Comparison of ENCODE assay signal across 9 cellular contexts in genomic region chr19:6100284-6100915, GRCh38. TPM values are rescaled to one million over a fixed set of nuclear protein-coding genes. Genes with fewer than 3 reads are reported as not detected.
A peak's percentile ranks its signal among the peaks of the same experiment; 100 is the strongest.
DNase-seq lines count a peak whose midpoint lies in the region; ATAC-seq, FAIRE-seq and TF ChIP-seq lines count a peak whose summit lies in the region.
"Had no signal": no experiment of that assay in that cellular context is flagged by ENCODE, and none has a peak within 500 bp of the region (broad histone marks: within the 10 kb centered on the region; RNA-seq: fewer than 3 reads in every experiment).

No MANE protein-coding gene starts in this region.

- intact Hi-C loops in CD4-positive, alpha-beta memory T cell (cut with micrococcal nuclease): no loop called here
- intact Hi-C loops in K562 (cut with micrococcal nuclease): no loop called here

- peak overlapping the region; percentile 93 for H2AFZ ChIP-seq in K562 (ENCODE audit: low read depth, low read length)

- H3K9me1 ChIP-seq in K562 (ENCODE audit: control insufficient read depth, insufficient read depth, low read length): no peaks in the 10 kb centered on the region

- ATAC-seq in K562 (peak; percentile 75), HG03108 (IDR thresholded peaks at IDR 0.05; ENCODE audit: unreplicated experiment) (no peak), omental fat pad (ENCODE audit: low FRiP score) (no peak)

- CTCF ChIA-PET in CD4-positive, alpha-beta memory T cell (lab: Charles Lee; ENCODE audit: partially characterized antibody): interaction anchor here (1.0 to 3.5 kb wide), 5 partner anchors 11 to 52 kb away, joined by 3 to 19 read pairs (median 6); no protein-coding TSS in a partner anchor
- CTCF ChIA-PET in K562 (lab: Yijun Ruan, JAX; ENCODE audit: low intra/inter-chr PET ratio): no interaction called here

- WGBS in K562 (ENCODE audit: insufficient coverage, low coverage, missing lambda C conversion rate): 22% methylated on average over 16 of the region's 16 CpGs

- H3K4me2 ChIP-seq in K562 (ENCODE audit: insufficient read depth, low read length): peak overlapping the region; percentile 78

- no peaks in the 10 kb centered on the region for H4K20me1 ChIP-seq in K562 (replicated peaks; ENCODE audit: control insufficient read depth, insufficient read depth, low read length)

- POLR2A ChIA-PET in CD4-positive, alpha-beta memory T cell (lab: Charles Lee; ENCODE audit: partially characterized antibody): interaction anchor here (1.9 kb wide), 1 partner anchor 9 kb away, joined by 5 read pairs; no protein-coding TSS in a partner anchor
- POLR2A ChIA-PET in K562 (lab: Yijun Ruan, JAX): interaction anchor here (0.7 to 0.8 kb wide), 2 partner anchors 8 to 13 kb away, joined by 3 to 4 read pairs; no protein-coding TSS in a partner anchor

- peak in 4 of 5 donors; percentile 23 to 50 (median 28) for DNase-seq in CD4-positive, alpha-beta memory T cell
- DNase-seq in K562 (ENCODE audit: extremely low read depth in 1 of 4, low spot score in 3 of 4): peak; percentile 41 to 69 (median 54)
- no peak for DNase-seq in T-helper 9 cell
- no peak for DNase-seq in omental fat pad (ENCODE audit: low spot score)
- no peak for DNase-seq in COLO668 (lab: John Stamatoyannopoulos, UW; ENCODE audit: unreplicated experiment)
- DNase-seq: midbrain had no signal

- no peaks in the 10 kb centered on the region for H3K36me3 Mint-ChIP-seq in CD4-positive, alpha-beta memory T cell
- no peaks in the 10 kb centered on the region for H3K36me3 Mint-ChIP-seq in nephron (ENCODE audit: low read depth)

- H3K36me3 ChIP-seq in CD4-positive, alpha-beta memory T cell (ENCODE audit: insufficient read depth, low read length): no peaks in the 10 kb centered on the region
- no peaks in the 10 kb centered on the region for H3K36me3 ChIP-seq in K562 (ENCODE audit: control insufficient read depth, insufficient read depth, low read length)

- 0 out of 2 replicates have a peak, but pooled peaks have one; percentile 47 for TF ChIP-seq POLR2A in K562 (conservative IDR thresholded peaks at IDR 0.05)

- in situ Hi-C loops in K562 (cut with MboI): no loop called here

- H3K27me3 Mint-ChIP-seq in CD4-positive, alpha-beta memory T cell: no peaks in the 10 kb centered on the region
- no peaks in the 10 kb centered on the region for H3K27me3 Mint-ChIP-seq in nephron (ENCODE audit: low read depth)

- no peak overlapping the region for H3K4me3 ChIP-seq in CD4-positive, alpha-beta memory T cell (ENCODE audit: low read length in 2 of 2)
- H3K4me3 ChIP-seq in K562: peak overlapping the region; percentile 23

- TF ChIP-seq RAD21 in K562 (CRISPR knock-in tag; conservative IDR thresholded peaks at IDR 0.05 in 1 of 2, IDR thresholded peaks at IDR 0.05 in 1 of 2): peak; percentile 25 to 41; a peak in 2 of 4 replicates

- peaks cover 6 to 16% (median 10%) of the 10 kb centered on the region in 4 donors for H3K4me1 Mint-ChIP-seq in CD4-positive, alpha-beta memory T cell
- H3K4me1 Mint-ChIP-seq in nephron: peaks cover 23% of the 10 kb centered on the region

- no peaks in the 10 kb centered on the region for H3K9me3 Mint-ChIP-seq in CD4-positive, alpha-beta memory T cell
- H3K9me3 Mint-ChIP-seq in nephron: no peaks in the 10 kb centered on the region

- TF ChIP-seq CTCF in K562 (IDR thresholded peaks at IDR 0.05 in 2 of 3, conservative IDR thresholded peaks at IDR 0.05 in 1 of 3; ENCODE audit: insufficient read depth in 2 of 3, low read depth in 1 of 3, low read length in 3 of 3) (peak in 2 of 3 experiments; percentile 35 to 40; a peak in 3 of 6 replicates), nephron (IDR thresholded peaks at IDR 0.05; ENCODE audit: unreplicated experiment in 3 of 3) (no peak), omental fat pad (IDR thresholded peaks at IDR 0.05) (no peak)

- peak overlapping the region in 6 of 7 donors; percentile 32 to 95 (median 82) for H3K27ac Mint-ChIP-seq in CD4-positive, alpha-beta memory T cell
- H3K27ac Mint-ChIP-seq in nephron: peak overlapping the region; percentile 53 to 90 (median 72)

- H3K9me3 ChIP-seq in CD4-positive, alpha-beta memory T cell (ENCODE audit: control insufficient read depth in 1 of 2, low read length in 2 of 2): no peaks in the 10 kb centered on the region
- H3K9me3 ChIP-seq in K562 (replicated peaks; ENCODE audit: control insufficient read depth, insufficient read depth, low read depth, low read length): no peaks in the 10 kb centered on the region

- no peak overlapping the region for H3K27ac ChIP-seq in CD4-positive, alpha-beta memory T cell (ENCODE audit: low read depth, low read length)
- peak overlapping the region; percentile 93 for H3K27ac ChIP-seq in K562 (ENCODE audit: extremely low read depth, low read depth, low read length)

- BruUV-seq in K562 (replicated peaks; lab: Mats Ljungman, UMichigan): no TSS peak

- H3K4me3 Mint-ChIP-seq in CD4-positive, alpha-beta memory T cell: peak overlapping the region in 7 of 8 donors; percentile 47 to 87 (median 80)
- peak overlapping the region; percentile 20 to 63 (median 49) for H3K4me3 Mint-ChIP-seq in nephron

- peak overlapping the region; percentile 68 to 69; a peak in 3 of 4 replicates for H3K9ac ChIP-seq in K562 (ENCODE audit: insufficient read depth in 1 of 2, low read depth in 2 of 2, low read length in 2 of 2)

- FAIRE-seq in K562 (lab: Jason Lieb, UNC): peak; percentile 70

- no peaks in the 10 kb centered on the region for H3K27me3 ChIP-seq in CD4-positive, alpha-beta memory T cell (ENCODE audit: insufficient read depth, low read length)
- H3K27me3 ChIP-seq in K562 (ENCODE audit: control insufficient read depth in 2 of 2, insufficient read depth in 2 of 2, low read length in 2 of 2): no peaks in the 10 kb centered on the region

- TF ChIP-seq EP300 in K562 (IDR thresholded peaks at IDR 0.05; ENCODE audit: low read length): no peak

- H3K79me2 ChIP-seq in K562 (ENCODE audit: control insufficient read depth, insufficient read depth, low read length): peaks cover 11% of the 10 kb centered on the region

- peaks cover 3% of the 10 kb centered on the region for H3K4me1 ChIP-seq in CD4-positive, alpha-beta memory T cell (ENCODE audit: insufficient read depth, low read length)
- peaks cover 16 to 20% of the 10 kb centered on the region in 2 experiments; a peak in 4 of 5 replicates for H3K4me1 ChIP-seq in K562 (replicated peaks in 1 of 2; ENCODE audit: control insufficient read depth in 2 of 2, insufficient read depth in 2 of 2, low read length in 2 of 2)

TF ChIP-seq in K562, 482 proteins besides CTCF, POLR2A, EP300 and RAD21 (continues in another document):
- TF ChIP-seq ETV1 (tag; conservative IDR thresholded peaks at IDR 0.05; ENCODE audit: low read depth) (peak; percentile 96), POLR3G (IDR thresholded peaks at IDR 0.05; ENCODE audit: extremely low read depth, insufficient read length, insufficient replicate concordance) (no peak)

RNA-seq across cellular contexts. Expression of gene RFX2, which starts 9.9 kb away (rescaled TPM):
- 1 to 10 TPM; 5.6 to 6.7 TPM for total RNA-seq in CD4-positive, alpha-beta memory T cell
- polyA plus RNA-seq in CD4-positive, alpha-beta memory T cell: 1 to 10 TPM; 3.6 to 6.0 TPM
- 6.8 TPM for polyA plus RNA-seq in PFSK-1 (2012; ENCODE audit: insufficient read length, low read depth)
- 29.2 and 31.8 TPM in 2 replicates for total RNA-seq in K562 (2011; cell fraction: chromatin; rRNA removed; ENCODE audit: low replicate concordance)
- 18.3 and 22.4 TPM in 2 replicates for total RNA-seq in K562 (2011; cell fraction: nucleolus; rRNA removed)
- total RNA-seq in K562 (2011; cell fraction: nucleoplasm; rRNA removed): 18.6 and 20.1 TPM in 2 replicates
- total RNA-seq in K562 (2014; rRNA removed) (18.7 and 24.0 TPM in 2 replicates), K562 (2014; rRNA removed; fragmentation: Illumina TruSeq; extraction: Trizol) (4.4 and 5.3 TPM in 2 replicates), K562 (2015; rRNA removed; fragmentation: Illumina TruSeq; extraction: Trizol) (7.4 and 7.6 TPM in 2 replicates), K562 (2021) (18.3 and 18.9 TPM in 2 replicates), omental fat pad (10 to 100 TPM in 3 of 4 donors, 1 to 10 TPM in 1; 8.1 to 93.0 (median 20.4) TPM)
- polyA plus RNA-seq in K562 (2011; rRNA removed) (8.7 and 9.8 TPM in 2 replicates), K562 (2014; fragmentation: Illumina TruSeq; extraction: Trizol) (9.4 and 11.3 TPM in 2 replicates), K562 (2014; fragmentation: Nextera tagmentation; extraction: Ambion mirVana) (1 to 10 TPM; 3.6 to 4.4 TPM), K562 (2014; rRNA removed) (11.1 and 11.4 TPM in 2 replicates)
- polyA plus RNA-seq in K562 (2011; cell fraction: cytosol; rRNA removed): 14.8 and 32.1 TPM in 2 replicates
- 20.8 and 44.3 TPM in 2 replicates for polyA plus RNA-seq in K562 (2011; cell fraction: nucleus; rRNA removed)
- 10.9 and 12.9 TPM in 2 replicates for polyA plus RNA-seq in K562 (2012)
- polyA minus RNA-seq in K562 (2011; rRNA and poly(A)+ RNA removed): 8.9 and 11.7 TPM in 2 replicates
- polyA minus RNA-seq in K562 (2011; cell fraction: cytosol; rRNA and poly(A)+ RNA removed): 10.7 and 12.8 TPM in 2 replicates
- 9.2 and 11.2 TPM in 2 replicates for polyA minus RNA-seq in K562 (2011; cell fraction: nucleus; rRNA and poly(A)+ RNA removed)

RNA-seq across cellular contexts. Expression of gene ACSBG2, which starts 35.1 kb away (rescaled TPM):
- total RNA-seq in CD4-positive, alpha-beta memory T cell: not detected
- polyA plus RNA-seq in CD4-positive, alpha-beta memory T cell: not detected
- polyA plus RNA-seq in PFSK-1 (2012; ENCODE audit: insufficient read length, low read depth): not detected
- not detected in 2 replicates for total RNA-seq in K562 (2011; cell fraction: chromatin; rRNA removed; ENCODE audit: low replicate concordance)
- total RNA-seq in K562 (2011; cell fraction: nucleolus; rRNA removed): not detected in 2 replicates
- not detected in 2 replicates for total RNA-seq in K562 (2011; cell fraction: nucleoplasm; rRNA removed)
- total RNA-seq in K562 (2014; rRNA removed) (not detected in 2 replicates), K562 (2014; rRNA removed; fragmentation: Illumina TruSeq; extraction: Trizol) (0.07 TPM in 1 of 2 replicates, not detected in the other), K562 (2015; rRNA removed; fragmentation: Illumina TruSeq; extraction: Trizol) (0.11 TPM in 1 of 2 replicates, not detected in the other), K562 (2021) (0.11 TPM in 1 of 2 replicates, not detected in the other), omental fat pad (not detected)
- polyA plus RNA-seq in K562 (2011; rRNA removed) (not detected in 2 replicates), K562 (2014; fragmentation: Illumina TruSeq; extraction: Trizol) (not detected in 2 replicates), K562 (2014; fragmentation: Nextera tagmentation; extraction: Ambion mirVana) (under 1 TPM in 1 of 2 experiments, not detected in 1; 0.11 TPM), K562 (2014; rRNA removed) (0.08 TPM in 1 of 2 replicates, not detected in the other)
- polyA plus RNA-seq in K562 (2011; cell fraction: cytosol; rRNA removed): not detected in 2 replicates
- polyA plus RNA-seq in K562 (2011; cell fraction: nucleus; rRNA removed): 0.10 TPM in 1 of 2 replicates, not detected in the other
- polyA plus RNA-seq in K562 (2012): 0.17 and 0.44 TPM in 2 replicates
- polyA minus RNA-seq in K562 (2011; rRNA and poly(A)+ RNA removed): 0.14 and 0.51 TPM in 2 replicates
- polyA minus RNA-seq in K562 (2011; cell fraction: cytosol; rRNA and poly(A)+ RNA removed): not detected in 2 replicates
- not detected in 2 replicates for polyA minus RNA-seq in K562 (2011; cell fraction: nucleus; rRNA and poly(A)+ RNA removed)

Comparison
In these comparisons a context has a peak if more than half of its experiments do, and no peak if none do; other contexts are left out.
1. DNase-seq: peak in CD4-positive, alpha-beta memory T cell (4 of 5) and K562 (4 of 4); none in T-helper 9 cell (single experiment), omental fat pad (single experiment) and COLO668 (single experiment).
2. CTCF ChIP-seq: peak in K562 (2 of 3); none in nephron (0 of 3) and omental fat pad (0 of 3).